Comparison of ENCODE assay signal across 27 cellular contexts in the genomic region with DNA sequence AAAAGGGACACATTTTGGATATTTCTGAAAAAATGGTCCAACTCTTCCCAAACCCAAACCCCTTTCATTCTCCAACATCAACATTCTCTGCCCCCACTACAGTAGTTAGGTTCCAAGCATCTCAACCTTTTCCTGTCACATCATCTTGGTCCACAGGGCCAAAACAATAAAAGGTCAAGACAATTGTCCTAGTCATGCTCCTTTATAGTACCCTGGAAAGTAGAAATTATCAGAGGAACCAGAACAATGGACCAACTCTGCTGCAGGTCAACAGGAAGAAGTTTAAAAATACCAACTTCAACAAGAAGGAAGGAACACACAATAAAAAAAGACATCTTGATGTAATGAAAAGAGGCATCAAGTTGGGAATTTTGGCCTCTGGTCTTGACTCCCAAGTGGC.
"Had no signal": no experiment of that assay in that cellular context is flagged by ENCODE, and none has a peak within 500 bp of the region (broad histone marks: within the 10 kb centered on the region; RNA-seq: fewer than 3 reads in every experiment).

No MANE protein-coding gene starts in this region.

- H3K27me3 Mint-ChIP-seq: activated naive CD8-positive, alpha-beta T cell treated with anti-CD3 and anti-CD28 coated beads, Interleukin-2, amount 10 ng/mL, durations not matched to agents 7 days and 5 days had no signal

- H3K4me2 ChIP-seq: KMS-11 had no signal

- H3K27ac ChIP-seq: KMS-11, SJSA1 had no signal

- H3K4me3 Mint-ChIP-seq: activated CD8-positive, alpha-beta T cell treated with anti-CD3 and anti-CD28 coated beads, Interleukin-2, amount 10 ng/mL, durations not matched to agents 7 days and 5 days; activated naive CD8-positive, alpha-beta T cell treated with anti-CD3 and anti-CD28 coated beads, Interleukin-2, amount 10 ng/mL, durations not matched to agents 7 days and 5 days; T-helper 1 cell treated with Interleukin-12 subunit alpha and Interleukin-12 subunit beta and Interleukin-4 antibody, amounts not matched to agents 30 μg/mL and 1 μg/mL, for 36 hours had no signal

- H3K9me3 Mint-ChIP-seq: activated naive CD8-positive, alpha-beta T cell treated with anti-CD3 and anti-CD28 coated beads, Interleukin-2, amount 10 ng/mL, durations not matched to agents 7 days and 5 days; T-helper 1 cell treated with Interleukin-12 subunit alpha and Interleukin-12 subunit beta and Interleukin-4 antibody, amounts not matched to agents 30 μg/mL and 1 μg/mL, for 36 hours had no signal

- H3K4me1 ChIP-seq: SJSA1 had no signal

- H3K4me3 ChIP-seq: adrenal gland, SJSA1 had no signal

- H3K27ac Mint-ChIP-seq: activated CD8-positive, alpha-beta T cell treated with anti-CD3 and anti-CD28 coated beads, Interleukin-2, amount 10 ng/mL, durations not matched to agents 7 days and 5 days; activated naive CD8-positive, alpha-beta T cell treated with anti-CD3 and anti-CD28 coated beads, Interleukin-2, amount 10 ng/mL, durations not matched to agents 7 days and 5 days; T-helper 1 cell treated with Interleukin-12 subunit alpha and Interleukin-12 subunit beta and Interleukin-4 antibody, amounts not matched to agents 30 μg/mL and 1 μg/mL, for 36 hours had no signal

- ATAC-seq: activated CD4-positive, CD25-positive, alpha-beta regulatory T cell treated with anti-CD3 and anti-CD28 coated beads, Interleukin-2, amount 50 U/mL, for 24 hours; activated CD8-positive, alpha-beta T cell treated with anti-CD3 and anti-CD28 coated beads, Interleukin-2, amount 10 ng/mL, durations not matched to agents 7 days and 5 days had no signal

- H3K9me3 ChIP-seq: adrenal gland, SJSA1 had no signal

- DNase-seq: activated CD4-positive, alpha-beta T cell treated with anti-CD3 and anti-CD28 coated beads for 48 hours; activated CD4-positive, alpha-beta T cell treated with anti-CD3 and anti-CD28 coated beads, Interleukin-2, amount 50 U/mL, for 4 hours; activated CD8-positive, alpha-beta memory T cell treated with anti-CD3 and anti-CD28 coated beads, Interleukin-2, amount 50 U/mL, for 48 hours; activated CD8-positive, alpha-beta T cell treated with anti-CD3 and anti-CD28 coated beads, Interleukin-2, amount 10 ng/mL, durations not matched to agents 7 days and 5 days; activated naive CD4-positive, alpha-beta T cell treated with anti-CD3 and anti-CD28 coated beads, Interleukin-2, amount 50 U/mL, for 16 hours; activated naive CD8-positive, alpha-beta T cell treated with anti-CD3 and anti-CD28 coated beads, Interleukin-2, amount 10 ng/mL, durations not matched to agents 7 days and 5 days; activated T-cell treated with anti-CD3 and anti-CD28 coated beads, Interleukin-2, amount 50 U/mL, for 1 hour; adrenal gland; anterior cingulate cortex; caudate nucleus; NCI-H1092 treated with DMSO at 0.1 percent for 48 hours; NCI-H1417 treated with DMSO at 0.1 percent for 48 hours; NCI-H1694; NCI-H2029; NCI-H2107; NCI-H2171 treated with DMSO at 0.1 percent for 48 hours; NCI-H226; NCI-H510A; NCI-H69; NK-92 treated with Interleukin-12 subunit alpha and Interleukin-12 subunit beta, amount 100 ng/mL, for 24 hours; OCI-M1; RPMI8226; SHP77 had no signal

- H3K27me3 ChIP-seq: adrenal gland, SJSA1 had no signal

- H3K9ac ChIP-seq: KMS-11 had no signal

- H3K36me3 ChIP-seq: adrenal gland had no signal
